25 cellular contexts compared by ENCODE assay signal in the genomic region with DNA sequence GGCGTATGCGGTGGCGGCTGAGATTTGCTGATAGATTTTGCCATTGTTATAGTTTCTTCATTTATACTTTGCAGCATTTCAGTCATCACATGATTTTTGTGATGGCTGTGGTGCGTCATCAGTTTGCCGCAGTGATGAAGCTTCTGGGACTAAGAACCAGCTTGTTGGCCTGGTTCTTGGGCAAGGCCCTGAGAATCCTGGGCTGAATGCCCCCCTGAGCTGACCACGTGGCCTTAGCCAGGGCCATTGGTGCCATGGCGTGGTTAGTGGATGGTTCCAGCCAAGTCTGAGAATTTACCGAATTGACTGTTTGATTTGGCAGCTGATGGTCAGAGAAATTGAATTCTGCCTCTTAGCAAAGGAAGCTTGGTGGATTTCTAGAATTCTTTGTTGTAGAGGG. TPM values are rescaled to one million over a fixed set of nuclear protein-coding genes. Genes with fewer than 3 reads are reported as not detected.
DNase-seq lines count a peak whose midpoint lies in the region; ATAC-seq and TF ChIP-seq lines count a peak whose summit lies in the region.
"Had no signal": no experiment of that assay in that cellular context is flagged by ENCODE, and none has a peak within 500 bp of the region (broad histone marks: within the 10 kb centered on the region; RNA-seq: fewer than 3 reads in every experiment).

No MANE protein-coding gene starts in this region.

- peaks cover 24% of the 10 kb centered on the region for H3K4me1 ChIP-seq in A673 (ENCODE audit: insufficient read depth, low read length, poor library complexity, severe bottlenecking)
- H3K4me1 ChIP-seq in GM23338 (ENCODE audit: insufficient read depth): peaks cover 37% of the 10 kb centered on the region
- no peaks in the 10 kb centered on the region for H3K4me1 ChIP-seq in PC-9 (replicated peaks; ENCODE audit: insufficient read depth)
- H3K4me1 ChIP-seq: BE2C, breast epithelium, Caco-2 had no signal

- intact Hi-C loops in A673 (cut with micrococcal nuclease; ENCODE audit: unreplicated experiment) (no loop called here), PC-9 (cut with micrococcal nuclease; ENCODE audit: unreplicated experiment) (no loop called here)

- H2AFZ ChIP-seq in GM23338 (no peak overlapping the region), PC-9 (no peak overlapping the region)

- H3K79me2 ChIP-seq in GM23338 (replicated peaks; ENCODE audit: insufficient read depth) (peaks cover 100% of the 10 kb centered on the region), PC-9 (ENCODE audit: low read depth) (peaks cover 98% of the 10 kb centered on the region)

- H3K27me3 Mint-ChIP-seq in GM23338 (ENCODE audit: insufficient read depth, low read depth, poor library complexity) (peaks cover 13% of the 10 kb centered on the region), immature natural killer cell (ENCODE audit: low read depth in 3 of 3) (peaks cover 5 to 23% (median 13%) of the 10 kb centered on the region in 3 donors)
- H3K27me3 Mint-ChIP-seq: progenitor cell of endocrine pancreas had no signal

- H3K4me3 Mint-ChIP-seq in GM23338 (no peak overlapping the region), immature natural killer cell (peak overlapping the region in 1 of 5 donors; percentile 14)
- H3K4me3 Mint-ChIP-seq: activated T-cell treated with anti-CD3 and anti-CD28 coated beads, Interleukin-2, amount 50 U/mL, for 4 hours had no signal

- H3K4me2 ChIP-seq in GM23338 (no peak overlapping the region), PC-9 (no peak overlapping the region)

- DNase-seq in A673 (ENCODE audit: low spot score) (no peak), GM23338 (ENCODE audit: low spot score) (no peak), immature natural killer cell (no peak), putamen (ENCODE audit: low spot score) (peak; percentile 15), brain microvascular endothelial cell (no peak), HT-29 (ENCODE audit: low spot score) (no peak), PC-9 (no peak)
- DNase-seq: ACHN; activated CD4-positive, alpha-beta T cell treated with anti-CD3 and anti-CD28 coated beads for 4 hours; activated T-cell treated with anti-CD3 and anti-CD28 coated beads, Interleukin-2, amount 50 U/mL, for 4 hours; BE2C; Caco-2; effector CD4-positive, alpha-beta T cell; NCI-H1105; NCI-H2029 treated with DMSO at 0.1 percent for 48 hours; NCI-H446 treated with DMSO at 0.1 percent for 48 hours; NCI-H82; sigmoid colon; stimulated activated naive CD4-positive, alpha-beta T cell treated with Interleukin-2 at 50 U/mL for 16 hours had no signal

- H3K9me3 Mint-ChIP-seq in GM23338 (no peaks in the 10 kb centered on the region), immature natural killer cell (no peaks in the 10 kb centered on the region)
- H3K9me3 Mint-ChIP-seq: activated T-cell treated with anti-CD3 and anti-CD28 coated beads, Interleukin-2, amount 50 U/mL, for 4 hours had no signal

- CTCF ChIA-PET in A673 (lab: Charles Lee): no interaction called here
- CTCF ChIA-PET in PC-9 (lab: Charles Lee): no interaction called here

- H3K27ac Mint-ChIP-seq in GM23338: no peak overlapping the region
- peak overlapping the region; percentile 53 to 97 (median 76) for H3K27ac Mint-ChIP-seq in immature natural killer cell
- H3K27ac Mint-ChIP-seq: progenitor cell of endocrine pancreas had no signal

- H3K36me3 ChIP-seq in A673 (ENCODE audit: insufficient read depth, low read length, poor library complexity, severe bottlenecking): no peaks in the 10 kb centered on the region
- H3K36me3 ChIP-seq in GM23338 (ENCODE audit: insufficient read depth): no peaks in the 10 kb centered on the region
- H3K36me3 ChIP-seq in brain microvascular endothelial cell (replicated peaks): no peaks in the 10 kb centered on the region
- no peaks in the 10 kb centered on the region for H3K36me3 ChIP-seq in PC-9 (ENCODE audit: low read depth)
- H3K36me3 ChIP-seq: breast epithelium, sigmoid colon had no signal

- H3F3A ChIP-seq in GM23338 (replicated peaks; ENCODE audit: low read depth): 0 out of 2 replicates have a peak, but pooled peaks cover 8% of the 10 kb centered on the region
- H3F3A ChIP-seq in PC-9 (ENCODE audit: insufficient read depth, low read depth): peaks cover 7% of the 10 kb centered on the region

- peaks cover 52% of the 10 kb centered on the region for H3K4me1 Mint-ChIP-seq in GM23338
- peaks cover 85 to 96% of the 10 kb centered on the region in 2 donors for H3K4me1 Mint-ChIP-seq in immature natural killer cell

- BruUV-seq in A673 (replicated peaks; lab: Mats Ljungman, UMichigan) (no TSS peak), PC-9 (replicated peaks; lab: Mats Ljungman, UMichigan) (no TSS peak)

- H3K36me3 Mint-ChIP-seq in GM23338 (ENCODE audit: low read depth): peaks cover 10% of the 10 kb centered on the region; the same call in 2 of the 3 replicates
- no peaks in the 10 kb centered on the region for H3K36me3 Mint-ChIP-seq in immature natural killer cell

- H3K9me3 ChIP-seq in A673 (ENCODE audit: low read depth, low read length, poor library complexity, severe bottlenecking) (no peaks in the 10 kb centered on the region), PC-9 (ENCODE audit: insufficient read depth, low read depth) (no peaks in the 10 kb centered on the region)
- H3K9me3 ChIP-seq: BE2C, breast epithelium, Caco-2, sigmoid colon had no signal

- peak overlapping the region; percentile 12 for H3K27ac ChIP-seq in A673 (ENCODE audit: low read depth, low read length, poor library complexity, severe bottlenecking)
- peak overlapping the region; percentile 69 for H3K27ac ChIP-seq in GM23338 (ENCODE audit: low read depth)
- H3K27ac ChIP-seq in brain microvascular endothelial cell: no peak overlapping the region
- H3K27ac ChIP-seq in PC-9: no peak overlapping the region
- H3K27ac ChIP-seq: breast epithelium, sigmoid colon, VCaP had no signal

- H3K27me3 ChIP-seq in A673 (replicated peaks; ENCODE audit: insufficient read depth, low read depth, low read length, poor library complexity): no peaks in the 10 kb centered on the region
- no peaks in the 10 kb centered on the region for H3K27me3 ChIP-seq in GM23338 (ENCODE audit: insufficient read depth)
- H3K27me3 ChIP-seq in brain microvascular endothelial cell (replicated peaks): no peaks in the 10 kb centered on the region
- no peaks in the 10 kb centered on the region for H3K27me3 ChIP-seq in PC-9 (ENCODE audit: insufficient read depth, low read depth)
- H3K27me3 ChIP-seq: BE2C, breast epithelium, sigmoid colon had no signal

- POLR2A ChIA-PET in A673 (lab: Charles Lee; ENCODE audit: low non-redundant PET): no interaction called here
- POLR2A ChIA-PET in PC-9 (lab: Charles Lee; ENCODE audit: unreplicated experiment): interaction anchor here (0.6 kb wide), 1 partner anchor 14 kb away, joined by 4 read pairs; no protein-coding TSS in a partner anchor

- H4K20me1 ChIP-seq in GM23338 (replicated peaks; ENCODE audit: insufficient read depth) (peaks cover 86% of the 10 kb centered on the region), PC-9 (ENCODE audit: insufficient read depth) (peaks cover 97% of the 10 kb centered on the region)

- H3K4me3 ChIP-seq in A673 (ENCODE audit: low read depth, low read length, poor library complexity, severe bottlenecking) (no peak overlapping the region), GM23338 (no peak overlapping the region), brain microvascular endothelial cell (ENCODE audit: low read depth, low read length) (no peak overlapping the region), PC-9 (no peak overlapping the region)
- H3K4me3 ChIP-seq: breast epithelium, lung, sigmoid colon had no signal

- no peak for ATAC-seq in GM23338
- ATAC-seq: activated T-cell treated with anti-CD3 and anti-CD28 coated beads, Interleukin-2, amount 50 U/mL, for 4 hours; HCT116; Right ventricle myocardium inferior had no signal

- in situ Hi-C loops in brain microvascular endothelial cell (cut with HindIII; ENCODE audit: low pct_ligation_motif_present, low sequenced_read_pairs): no loop called here

- no peaks in the 10 kb centered on the region for H3K9me2 ChIP-seq in GM23338 (ENCODE audit: insufficient read depth)
- no peaks in the 10 kb centered on the region for H3K9me2 ChIP-seq in PC-9 (ENCODE audit: insufficient read depth)

- TF ChIP-seq CTCF in A673 (conservative IDR thresholded peaks at IDR 0.05; ENCODE audit: low read depth, low read length) (no peak), GM23338 (conservative IDR thresholded peaks at IDR 0.05; ENCODE audit: low read depth in 2 of 2) (no peak), brain microvascular endothelial cell (IDR thresholded peaks at IDR 0.05; ENCODE audit: low read depth, low read length, missing control alignments) (no peak), PC-9 (conservative IDR thresholded peaks at IDR 0.05) (no peak)

TF ChIP-seq in GM23338, 12 proteins besides CTCF, POLR2A, EP300 and RAD21 (continues in another document):
- TF ChIP-seq ZNF331 (CRISPR knock-in tag; IDR thresholded peaks at IDR 0.05; ENCODE audit: low read depth): no peak
- no peak for TF ChIP-seq EZH2phosphoT487 (IDR thresholded peaks at IDR 0.05; ENCODE audit: unreplicated experiment)
- TF ChIP-seq CREB1 (CRISPR knock-in tag; IDR thresholded peaks at IDR 0.05; ENCODE audit: low read depth): no peak

RNA-seq across cellular contexts. Expression of a gene that starts 17.8 kb away (rescaled TPM):
- total RNA-seq in A673 (2021): 202 and 218 TPM in 2 replicates
- 123 and 151 TPM in 2 replicates for total RNA-seq in GM23338 (2014; rRNA removed; shearing (Covaris generic))
- 40.0 and 49.2 TPM in 2 replicates for polyA plus RNA-seq in GM23338 (2016; fragmentation: Nextera tagmentation; extraction: Ambion mirVana)
- 10 to 100 TPM in 2 of 3 donors, 1 to 10 TPM in 1; 8.8 to 48.5 (median 21.0) TPM for polyA plus RNA-seq in immature natural killer cell
- total RNA-seq in HT-29 (2014; rRNA removed; shearing (Covaris generic)): 85.8 and 96.7 TPM in 2 replicates
- 97.8 and 129 TPM in 2 replicates for total RNA-seq in PC-9 (2021)

Comparison
In these comparisons a context has a peak if more than half of its experiments do, and no peak if none do; other contexts are left out.
1. H3K27ac ChIP-seq: peak in A673 (single experiment) and GM23338 (single experiment); none in brain microvascular endothelial cell (single experiment) and PC-9 (single experiment).